Comparison of ENCODE assay signal across 20 cellular contexts in genomic region chr2:1115843-1116539, GRCh38.
DNase-seq lines count a peak whose midpoint lies in the region; ATAC-seq, FAIRE-seq and TF ChIP-seq lines count a peak whose summit lies in the region.
"Had no signal": no experiment of that assay in that cellular context is flagged by ENCODE, and none has a peak within 500 bp of the region (broad histone marks: within the 10 kb centered on the region; RNA-seq: fewer than 3 reads in every experiment).

No MANE protein-coding gene starts in this region.

- CTCF ChIA-PET in GM10248 (lab: Yijun Ruan, JAX) = no interaction called here

- ATAC-seq in body of pancreas (peak; percentile 94), pancreas (peak; percentile 87 to 98 (median 97))
- ATAC-seq: GM12878, Right ventricle myocardium inferior had no signal

- intact Hi-C loops in body of pancreas (cut with DNase I) (no loop called here), pancreas (cut with DNase I) (no loop called here)

- H3K27ac ChIP-seq in body of pancreas (peak overlapping the region; percentile 12 to 81 (median 63)), pancreas (peak overlapping the region in 3 of 4 donors; percentile 10 to 54 (median 42)), SJCRH30 (no peak overlapping the region)
- H3K27ac ChIP-seq: SK-N-MC had no signal

- no peaks in the 10 kb centered on the region for H3K27me3 ChIP-seq in body of pancreas
- no peaks in the 10 kb centered on the region for H3K27me3 ChIP-seq in pancreas
- H3K27me3 ChIP-seq in SJCRH30 = peaks cover 3% of the 10 kb centered on the region; the same call in 1 of the 2 replicates
- H3K27me3 ChIP-seq: BE2C had no signal

- DNase-seq in GM10248 (ENCODE audit: extremely low spot score) (peak; percentile 1), NCI-H1092 treated with DMSO at 0.1 percent for 48 hours (lab: John Stamatoyannopoulos, UW) (peak; percentile 79), body of pancreas (peak; percentile 60 to 75 (median 74)), pancreas (peak in 4 of 6 donors; percentile 44 to 68 (median 50)), SJCRH30 (no peak)
- DNase-seq in stimulated activated CD4-positive, alpha-beta T cell treated with anti-CD3 and anti-CD28 coated beads, Interleukin-4, amount 100 ng/mL, for 24 hours = no peak
- no peak for DNase-seq in activated naive CD4-positive, alpha-beta T cell treated with anti-CD3 and anti-CD28 coated beads, Interleukin-2, amount 50 U/mL, for 16 hours
- DNase-seq: BE2C, COR-L47, DMS79, Karpas-422, MV-4-11, NCI-H1417 treated with DMSO at 0.1 percent for 48 hours, NCI-H187, NCI-H524 treated with DMSO at 0.1 percent for 48 hours, SW 1271 had no signal

- H3K9me3 ChIP-seq in body of pancreas (no peaks in the 10 kb centered on the region), pancreas (no peaks in the 10 kb centered on the region), SJCRH30 (replicated peaks) (no peaks in the 10 kb centered on the region)
- H3K9me3 ChIP-seq: BE2C, HAP-1 had no signal

- H3K4me3 ChIP-seq in body of pancreas (no peak overlapping the region), pancreas (no peak overlapping the region), SJCRH30 (no peak overlapping the region)
- H3K4me3 ChIP-seq: GM12878, HAP-1, SK-N-MC had no signal

- TF ChIP-seq POLR2A in body of pancreas (IDR thresholded peaks at IDR 0.05) = peak in 1 of 3 donors; percentile 11

- 31 to 40% methylated on average over 12 of the region's 12 CpGs for WGBS in body of pancreas, 2 donors
- WGBS in pancreas, 2 donors = 39 to 42% methylated on average over 12 of the region's 12 CpGs

- POLR2A ChIA-PET in GM10248 (lab: Yijun Ruan, JAX) = no interaction called here

- no peak for FAIRE-seq in pancreas (lab: Jason Lieb, UNC)
- FAIRE-seq: GM12878 had no signal

- H3K36me3 ChIP-seq in body of pancreas (replicated peaks in 1 of 2; ENCODE audit: insufficient read depth in 1 of 2, low read depth in 2 of 2) (no peaks in the 10 kb centered on the region), pancreas (no peaks in the 10 kb centered on the region), SJCRH30 (no peaks in the 10 kb centered on the region)
- H3K36me3 ChIP-seq: BE2C, HAP-1 had no signal

- TF ChIP-seq CTCF in GM10248 (IDR thresholded peaks at IDR 0.05; ENCODE audit: control extremely low read depth, extremely low read depth, low read depth, missing control alignments) = no peak
- TF ChIP-seq CTCF in body of pancreas (IDR thresholded peaks at IDR 0.05) = no peak
- TF ChIP-seq CTCF in pancreas (IDR thresholded peaks at IDR 0.05) = no peak

- H3K4me1 ChIP-seq in body of pancreas (peaks cover 20% of the 10 kb centered on the region), pancreas (no peaks in the 10 kb centered on the region), SJCRH30 (no peaks in the 10 kb centered on the region)
- H3K4me1 ChIP-seq: BE2C, HAP-1 had no signal

Comparison
In these comparisons a context has a peak if more than half of its experiments do, and no peak if none do; other contexts are left out.
1. DNase-seq: peak in GM10248 (single experiment), NCI-H1092 treated with DMSO at 0.1 percent for 48 hours (single experiment), body of pancreas (4 of 4) and pancreas (4 of 6); none in stimulated activated CD4-positive, alpha-beta T cell treated with anti-CD3 and anti-CD28 coated beads, Interleukin-4, amount 100 ng/mL, for 24 hours (single experiment), SJCRH30 (0 of 2) and activated naive CD4-positive, alpha-beta T cell treated with anti-CD3 and anti-CD28 coated beads, Interleukin-2, amount 50 U/mL, for 16 hours (single experiment).